20 cellular contexts compared by ENCODE assay signal in genomic region chr7:1235501-1236131, GRCh38. TPM values are rescaled to one million over a fixed set of nuclear protein-coding genes. Genes with fewer than 3 reads are reported as not detected.
DNase-seq lines count a peak whose midpoint lies in the region; ATAC-seq, FAIRE-seq and TF ChIP-seq lines count a peak whose summit lies in the region.
"Had no signal": no experiment of that assay in that cellular context is flagged by ENCODE, and none has a peak within 500 bp of the region (broad histone marks: within the 10 kb centered on the region; RNA-seq: fewer than 3 reads in every experiment).

No MANE protein-coding gene starts in this region.

- 1 to 2% (median 2%) methylated on average over 11 to 66 of the region's 66 CpGs for WGBS in heart left ventricle, 4 donors

- H4K20me1 ChIP-seq in endothelial cell of umbilical vein (replicated peaks; ENCODE audit: control insufficient read depth, extremely low read depth, insufficient read depth, low read length): peaks cover 3% of the 10 kb centered on the region

- H3K4me3 Mint-ChIP-seq in T-helper 17 cell: peak overlapping the region; percentile 78
- H3K4me3 Mint-ChIP-seq in type B pancreatic cell: peak overlapping the region; percentile 71

- no peak overlapping the region for H3K27ac ChIP-seq in heart left ventricle
- H3K27ac ChIP-seq in endothelial cell of umbilical vein (ENCODE audit: insufficient read depth, low read depth, low read length): no peak overlapping the region
- H3K27ac ChIP-seq: BLaER1 treated with 17β-estradiol and CSF1 and Interleukin-3, amounts not matched to agents 10 nM and 100 nM; Peyer's patch had no signal

- no peak overlapping the region for H3K9ac ChIP-seq in endothelial cell of umbilical vein (replicated peaks; ENCODE audit: extremely low read depth, insufficient read depth, low read length)
- H3K9ac ChIP-seq: BLaER1 treated with 17β-estradiol and CSF1 and Interleukin-3, amounts not matched to agents 10 nM and 100 nM had no signal

- ATAC-seq in Right ventricle myocardium inferior (no peak), heart left ventricle (no peak), T-helper 17 cell (no peak), HG03469 (IDR thresholded peaks at IDR 0.05; ENCODE audit: unreplicated experiment) (no peak)
- ATAC-seq: HCT116, right cardiac atrium had no signal

- peaks cover 79 to 95% (median 89%) of the 10 kb centered on the region in 9 donors for H3K27me3 ChIP-seq in heart left ventricle
- H3K27me3 ChIP-seq in endothelial cell of umbilical vein (ENCODE audit: control insufficient read depth in 2 of 2, insufficient read depth in 2 of 2, low read length in 2 of 2): peaks cover 77 to 87% of the 10 kb centered on the region in 2 experiments

- TF ChIP-seq POLR2A in heart left ventricle (IDR thresholded peaks at IDR 0.05): no peak
- TF ChIP-seq POLR2A in endothelial cell of umbilical vein (IDR thresholded peaks at IDR 0.05; ENCODE audit: low read depth, low read length): no peak

- BruUV-seq in endothelial cell of umbilical vein (replicated peaks; lab: Mats Ljungman, UMichigan): no TSS peak

- dilution Hi-C loops in endothelial cell of umbilical vein (cut with MboI; ENCODE audit: extremely low pct_ligation_motif_present, low sequenced_read_pairs): no loop called here

- H3K9me3 Mint-ChIP-seq in type B pancreatic cell: no peaks in the 10 kb centered on the region

- POLR2A ChIA-PET in endothelial cell of umbilical vein (lab: Charles Lee): no interaction called here

- no peaks in the 10 kb centered on the region for H3K9me1 ChIP-seq in endothelial cell of umbilical vein (replicated peaks; ENCODE audit: control insufficient read depth, extremely low read depth, insufficient read depth, low read length)

- FAIRE-seq in endothelial cell of umbilical vein (lab: Jason Lieb, UNC): no peak
- FAIRE-seq: endometrium, GM18507 had no signal

- H3K4me1 ChIP-seq in heart left ventricle: peaks cover 0 to 35% (median 2%) of the 10 kb centered on the region in 12 donors
- H3K4me1 ChIP-seq in endothelial cell of umbilical vein (ENCODE audit: control insufficient read depth, extremely low read depth, insufficient read depth, low read length): no peaks in the 10 kb centered on the region

- peaks cover 9% of the 10 kb centered on the region for H3K36me3 Mint-ChIP-seq in T-helper 17 cell (ENCODE audit: low read depth)
- no peaks in the 10 kb centered on the region for H3K36me3 Mint-ChIP-seq in type B pancreatic cell

- H3K4me3 ChIP-seq in heart left ventricle (no peak overlapping the region), endothelial cell of umbilical vein (replicated peaks in 1 of 3; ENCODE audit: insufficient read depth in 1 of 3, low read depth in 1 of 3, low read length in 3 of 3) (no peak overlapping the region)

- no peaks in the 10 kb centered on the region for H3K9me3 ChIP-seq in heart left ventricle
- H3K9me3 ChIP-seq in T-helper 17 cell (ENCODE audit: control insufficient read depth, low read length, poor library complexity, severe bottlenecking): no peaks in the 10 kb centered on the region
- no peaks in the 10 kb centered on the region for H3K9me3 ChIP-seq in endothelial cell of umbilical vein (replicated peaks; ENCODE audit: control insufficient read depth, insufficient read depth, low read length)
- H3K9me3 ChIP-seq: Peyer's patch had no signal

- CTCF ChIA-PET in endothelial cell of umbilical vein (lab: Charles Lee): interaction anchor here (1.3 kb wide), 1 partner anchor 10 kb away, joined by 4 read pairs; no protein-coding TSS in a partner anchor

- no peak overlapping the region for H3K4me2 ChIP-seq in endothelial cell of umbilical vein (ENCODE audit: insufficient read depth, low read length)

- DNase-seq in Right ventricle myocardium inferior (ENCODE audit: missing footprints) (peak; percentile 43), heart left ventricle (no peak), T-helper 17 cell (no peak), endothelial cell of umbilical vein (ENCODE audit: low read depth, low spot score) (no peak), type B pancreatic cell (ENCODE audit: extremely low spot score, unreplicated experiment) (no peak), NCI-H2196 treated with DMSO at 0.1 percent for 48 hours (lab: John Stamatoyannopoulos, UW; ENCODE audit: unreplicated experiment) (no peak), GM19240 (ENCODE audit: insufficient read length, low spot score) (no peak)
- DNase-seq: kidney glomerular epithelial cell; NCI-H2171 treated with DMSO at 0.1 percent for 48 hours; right cardiac atrium; stimulated activated CD4-positive, alpha-beta T cell treated with anti-CD3 and anti-CD28 coated beads, Interleukin-4, amount 100 ng/mL, for 4 hours; T1000 had no signal

- no peak overlapping the region for H2AFZ ChIP-seq in endothelial cell of umbilical vein (ENCODE audit: low read depth, low read length)

- peaks cover 52% of the 10 kb centered on the region for H3K27me3 Mint-ChIP-seq in T-helper 17 cell
- H3K27me3 Mint-ChIP-seq in type B pancreatic cell: peaks cover 81% of the 10 kb centered on the region

- H3K79me2 ChIP-seq in endothelial cell of umbilical vein (ENCODE audit: control insufficient read depth, insufficient read depth, low read length): no peaks in the 10 kb centered on the region

- intact Hi-C loops in Right ventricle myocardium inferior (cut with DNase I): no loop called here
- intact Hi-C loops in heart left ventricle (cut with DNase I): no loop called here
- intact Hi-C loops in endothelial cell of umbilical vein (cut with micrococcal nuclease): no loop called here

- peak overlapping the region; percentile 24 for H3K27ac Mint-ChIP-seq in T-helper 17 cell
- no peak overlapping the region for H3K27ac Mint-ChIP-seq in type B pancreatic cell

- H3K36me3 ChIP-seq in heart left ventricle (no peaks in the 10 kb centered on the region), endothelial cell of umbilical vein (ENCODE audit: control insufficient read depth in 2 of 2, extremely low read depth in 1 of 2, insufficient read depth in 2 of 2, low read length in 2 of 2) (no peaks in the 10 kb centered on the region)
- H3K36me3 ChIP-seq: BLaER1 treated with 17β-estradiol and CSF1 and Interleukin-3, amounts not matched to agents 10 nM and 100 nM; Peyer's patch had no signal

- H3K4me1 Mint-ChIP-seq in T-helper 17 cell (peaks cover 13% of the 10 kb centered on the region), type B pancreatic cell (ENCODE audit: unreplicated experiment) (peaks cover 9% of the 10 kb centered on the region)

- TF ChIP-seq CTCF in heart left ventricle (IDR thresholded peaks at IDR 0.05): no peak
- no peak for TF ChIP-seq CTCF in endothelial cell of umbilical vein (IDR thresholded peaks at IDR 0.05; ENCODE audit: extremely low read depth in 1 of 2, insufficient read depth in 1 of 2, low read depth in 1 of 2, low read length in 2 of 2)
- no peak for TF ChIP-seq CTCF in type B pancreatic cell (conservative IDR thresholded peaks at IDR 0.05)

TF ChIP-seq in endothelial cell of umbilical vein, 7 proteins besides CTCF, POLR2A, EP300 and RAD21:
- TF ChIP-seq GATA2 (IDR thresholded peaks at IDR 0.05; ENCODE audit: insufficient read depth, insufficient read length, low read depth, low read length): no peak
- TF ChIP-seq POLR2AphosphoS5 (IDR thresholded peaks at IDR 0.05; ENCODE audit: insufficient read depth, low read depth, low read length): no peak
- peak; percentile 94 for TF ChIP-seq EZH2 (IDR thresholded peaks at IDR 0.05; ENCODE audit: borderline replicate concordance, low read depth, low read length, severe bottlenecking)
- TF ChIP-seq MAX (IDR thresholded peaks at IDR 0.05; ENCODE audit: insufficient read depth, insufficient read length): no peak
- TF ChIP-seq JUN (IDR thresholded peaks at IDR 0.05; ENCODE audit: borderline replicate concordance, insufficient read depth, insufficient read length, low read depth): no peak
- no peak for TF ChIP-seq FOS (IDR thresholded peaks at IDR 0.05; ENCODE audit: borderline replicate concordance, insufficient read depth, low read length)

RNA-seq across cellular contexts. Expression of gene UNCX, which starts 2.9 kb away (rescaled TPM):
- not detected for total RNA-seq in Right ventricle myocardium inferior
- total RNA-seq in heart left ventricle: not detected
- polyA plus RNA-seq in heart left ventricle: not detected
- total RNA-seq in T-helper 17 cell: not detected
- not detected in 2 replicates for total RNA-seq in endothelial cell of umbilical vein
- polyA plus RNA-seq in endothelial cell of umbilical vein: not detected in 2 replicates
- not detected in 2 replicates for polyA plus RNA-seq in endothelial cell of umbilical vein (2011; cell fraction: cytosol; rRNA removed)
- not detected in 2 replicates for polyA plus RNA-seq in endothelial cell of umbilical vein (2011; cell fraction: nucleus; rRNA removed)
- not detected in 2 replicates for polyA plus RNA-seq in endothelial cell of umbilical vein (2012)
- not detected in 2 replicates for polyA minus RNA-seq in endothelial cell of umbilical vein
- polyA minus RNA-seq in endothelial cell of umbilical vein (2011; cell fraction: cytosol; rRNA and poly(A)+ RNA removed): not detected
- polyA minus RNA-seq in endothelial cell of umbilical vein (2011; cell fraction: nucleus; rRNA and poly(A)+ RNA removed): not detected in 2 replicates
- 0.48 TPM in 1 of 2 replicates, not detected in the other for total RNA-seq in type B pancreatic cell (ENCODE audit: low replicate concordance)
- total RNA-seq: glomerular endothelial cell, M059J, Peyer's patch, right cardiac atrium had no signal
- polyA plus RNA-seq: right cardiac atrium had no signal
